ENCODE assay signal across 20 cellular contexts in genomic region chr3:178480274-178480673, GRCh38. TPM values are rescaled to one million over a fixed set of nuclear protein-coding genes. Genes with fewer than 3 reads are reported as not detected.
A peak's percentile ranks its signal among the peaks of the same experiment; 100 is the strongest.
DNase-seq lines count a peak whose midpoint lies in the region; ATAC-seq lines count a peak whose summit lies in the region.
"Had no signal": no experiment of that assay in that cellular context is flagged by ENCODE, and none has a peak within 500 bp of the region (broad histone marks: within the 10 kb centered on the region; RNA-seq: fewer than 3 reads in every experiment).

No MANE protein-coding gene starts in this region.

- no peak overlapping the region for H3K27ac Mint-ChIP-seq in natural killer cell treated with Interleukin-12 subunit alpha and Interleukin-12 subunit beta and Interleukin-15 and Interleukin-18, amount 100 ng/mL, for 72 hours
- H3K27ac Mint-ChIP-seq: activated CD4-positive, alpha-beta T cell treated with anti-CD3 and anti-CD28 coated beads, Interleukin-2, amount 10 ng/mL, durations not matched to agents 24 days and 14 days; activated naive CD8-positive, alpha-beta T cell treated with anti-CD3 and anti-CD28 coated beads, Interleukin-2, amount 50 U/mL, for 24 hours; activated T-cell treated with anti-CD3 and anti-CD28 coated beads, Interleukin-2, amount 50 U/mL, for 24 hours; naive thymus-derived CD4-positive, alpha-beta T cell had no signal

- H3K36me3 ChIP-seq in H7 (replicated peaks; ENCODE audit: control insufficient read depth, insufficient read depth, low read length) = no peaks in the 10 kb centered on the region
- H3K36me3 ChIP-seq: cardiac muscle cell had no signal

- no peak overlapping the region for H3K4me3 ChIP-seq in H7 (ENCODE audit: insufficient read depth, low read depth, low read length)
- H3K4me3 ChIP-seq: cardiac muscle cell, testis had no signal

- ATAC-seq in GM18517 (IDR thresholded peaks at IDR 0.05; ENCODE audit: unreplicated experiment) = peak; percentile 15
- ATAC-seq in GM21360 (IDR thresholded peaks at IDR 0.05; ENCODE audit: unreplicated experiment) = peak; percentile 14
- peak; percentile 28 for ATAC-seq in HG02870 (IDR thresholded peaks at IDR 0.05; ENCODE audit: unreplicated experiment)
- ATAC-seq in HG03460 (IDR thresholded peaks at IDR 0.05; ENCODE audit: unreplicated experiment) = peak; percentile 27
- no peak for ATAC-seq in natural killer cell treated with Interleukin-12 subunit alpha and Interleukin-12 subunit beta and Interleukin-15 and Interleukin-18, amount 100 ng/mL, for 72 hours
- ATAC-seq: activated naive CD8-positive, alpha-beta T cell treated with anti-CD3 and anti-CD28 coated beads, Interleukin-2, amount 50 U/mL, for 24 hours; HepG2; naive thymus-derived CD4-positive, alpha-beta T cell had no signal

- H3K27me3 Mint-ChIP-seq in natural killer cell treated with Interleukin-12 subunit alpha and Interleukin-12 subunit beta and Interleukin-15 and Interleukin-18, amount 100 ng/mL, for 72 hours = peaks cover 3 to 29% of the 10 kb centered on the region in 2 donors
- H3K27me3 Mint-ChIP-seq: activated CD4-positive, alpha-beta T cell treated with anti-CD3 and anti-CD28 coated beads, Interleukin-2, amount 10 ng/mL, durations not matched to agents 24 days and 14 days had no signal

- DNase-seq in natural killer cell treated with Interleukin-12 subunit alpha and Interleukin-12 subunit beta and Interleukin-15 and Interleukin-18, amount 100 ng/mL, for 72 hours (ENCODE audit: low spot score) = no peak
- DNase-seq in NCI-H2029 treated with DMSO at 0.1 percent for 48 hours (lab: John Stamatoyannopoulos, UW) (no peak), NCI-H69 (lab: John Stamatoyannopoulos, UW) (no peak), H7 (no peak)
- DNase-seq: activated CD4-positive, alpha-beta T cell treated with anti-CD3 and anti-CD28 coated beads, Interleukin-2, amount 10 ng/mL, durations not matched to agents 24 days and 14 days; activated naive CD8-positive, alpha-beta T cell treated with anti-CD3 and anti-CD28 coated beads, Interleukin-2, amount 50 U/mL, for 24 hours; activated T-cell treated with anti-CD3 and anti-CD28 coated beads, Interleukin-2, amount 50 U/mL, for 24 hours; naive thymus-derived CD4-positive, alpha-beta T cell; NCI-H2171; SHP77 treated with DMSO at 0.1 percent for 48 hours; stimulated activated CD4-positive, alpha-beta T cell treated with anti-CD3 and anti-CD28 coated beads, Interleukin-15, amount 100 ng/mL, for 24 hours; T-helper 9 cell; testis had no signal

- H3K4me3 Mint-ChIP-seq in natural killer cell treated with Interleukin-12 subunit alpha and Interleukin-12 subunit beta and Interleukin-15 and Interleukin-18, amount 100 ng/mL, for 72 hours = no peak overlapping the region
- H3K4me3 Mint-ChIP-seq: activated CD4-positive, alpha-beta T cell treated with anti-CD3 and anti-CD28 coated beads, Interleukin-2, amount 10 ng/mL, durations not matched to agents 24 days and 14 days; activated naive CD8-positive, alpha-beta T cell treated with anti-CD3 and anti-CD28 coated beads, Interleukin-2, amount 50 U/mL, for 24 hours; activated T-cell treated with anti-CD3 and anti-CD28 coated beads, Interleukin-2, amount 50 U/mL, for 24 hours; naive thymus-derived CD4-positive, alpha-beta T cell had no signal

- no peaks in the 10 kb centered on the region for H3K4me1 Mint-ChIP-seq in natural killer cell treated with Interleukin-12 subunit alpha and Interleukin-12 subunit beta and Interleukin-15 and Interleukin-18, amount 100 ng/mL, for 72 hours (ENCODE audit: low read depth in 2 of 2)
- H3K4me1 Mint-ChIP-seq: activated CD4-positive, alpha-beta T cell treated with anti-CD3 and anti-CD28 coated beads, Interleukin-2, amount 10 ng/mL, durations not matched to agents 24 days and 14 days; activated naive CD8-positive, alpha-beta T cell treated with anti-CD3 and anti-CD28 coated beads, Interleukin-2, amount 50 U/mL, for 24 hours; naive thymus-derived CD4-positive, alpha-beta T cell had no signal

- peaks cover 4% of the 10 kb centered on the region for H3K9me3 Mint-ChIP-seq in natural killer cell treated with Interleukin-12 subunit alpha and Interleukin-12 subunit beta and Interleukin-15 and Interleukin-18, amount 100 ng/mL, for 72 hours
- H3K9me3 Mint-ChIP-seq: activated CD4-positive, alpha-beta T cell treated with anti-CD3 and anti-CD28 coated beads, Interleukin-2, amount 10 ng/mL, durations not matched to agents 24 days and 14 days; activated naive CD8-positive, alpha-beta T cell treated with anti-CD3 and anti-CD28 coated beads, Interleukin-2, amount 50 U/mL, for 24 hours; activated T-cell treated with anti-CD3 and anti-CD28 coated beads, Interleukin-2, amount 50 U/mL, for 24 hours had no signal

- H3K36me3 Mint-ChIP-seq in natural killer cell treated with Interleukin-12 subunit alpha and Interleukin-12 subunit beta and Interleukin-15 and Interleukin-18, amount 100 ng/mL, for 72 hours = no peaks in the 10 kb centered on the region
- H3K36me3 Mint-ChIP-seq: naive thymus-derived CD4-positive, alpha-beta T cell had no signal

- H3K27me3 ChIP-seq in H7 (ENCODE audit: control insufficient read depth, insufficient read depth, low read length) = no peaks in the 10 kb centered on the region; the same call in 1 of the 2 replicates
- H3K27me3 ChIP-seq: cardiac muscle cell, testis had no signal

RNA-seq across cellular contexts. Expression of gene KCNMB2, which starts 56.0 kb away (rescaled TPM):
- not detected for total RNA-seq in natural killer cell treated with Interleukin-12 subunit alpha and Interleukin-12 subunit beta and Interleukin-15 and Interleukin-18, amount 100 ng/mL, for 72 hours
- not detected in 2 replicates for total RNA-seq in H7 (2014; rRNA removed; shearing (Covaris generic))
- total RNA-seq: activated CD4-positive, alpha-beta T cell treated with anti-CD3 and anti-CD28 coated beads, Interleukin-2, amount 10 ng/mL, durations not matched to agents 24 days and 14 days; fibroblast of villous mesenchyme; HepG2; naive thymus-derived CD4-positive, alpha-beta T cell; testis had no signal

Comparison
In these comparisons a context has a peak if more than half of its experiments do, and no peak if none do; other contexts are left out.
1. ATAC-seq: peak in GM18517 (single experiment), GM21360 (single experiment), HG02870 (single experiment) and HG03460 (single experiment); none in natural killer cell treated with Interleukin-12 subunit alpha and Interleukin-12 subunit beta and Interleukin-15 and Interleukin-18, amount 100 ng/mL, for 72 hours (0 of 2).